ENCODE assay signal across 1 cellular context in genomic region chr7:2097492-2097891, GRCh38.
TF ChIP-seq lines count a peak whose summit lies in the region.

No MANE protein-coding gene starts in this region.

TF ChIP-seq in H1, 55 proteins besides CTCF, POLR2A, EP300 and RAD21:
- TF ChIP-seq PHF8 (conservative IDR thresholded peaks at IDR 0.05; ENCODE audit: low read depth, low read length) (no peak), ATF3 (IDR thresholded peaks at IDR 0.05; ENCODE audit: insufficient read depth, low read depth, low read length) (no peak), KDM4A (IDR thresholded peaks at IDR 0.05; ENCODE audit: low read depth, low read length, severe bottlenecking) (no peak), SP4 (IDR thresholded peaks at IDR 0.05; ENCODE audit: low read length) (no peak), KDM1A (IDR thresholded peaks at IDR 0.05; ENCODE audit: borderline replicate concordance, low read length) (no peak), SP1 (IDR thresholded peaks at IDR 0.05; ENCODE audit: low read depth, low read length) (no peak), BACH1 (IDR thresholded peaks at IDR 0.05; ENCODE audit: low read length) (no peak), FOSL1 (IDR thresholded peaks at IDR 0.05; ENCODE audit: insufficient read depth, low read depth, low read length) (no peak), HDAC2 (IDR thresholded peaks at IDR 0.05; ENCODE audit: borderline replicate concordance in 1 of 2, low read depth in 2 of 2, low read length in 2 of 2) (no peak), GABPA (IDR thresholded peaks at IDR 0.05; ENCODE audit: borderline replicate concordance, insufficient read depth, low read length) (no peak; the same call in 1 of the 2 replicates), HDAC6 (IDR thresholded peaks at IDR 0.05; ENCODE audit: low read depth, low read length) (no peak), NANOG (IDR thresholded peaks at IDR 0.05; ENCODE audit: insufficient read depth, low read depth, low read length, poor library complexity, severe bottlenecking) (no peak)
